In genomic region chr3:59472541-59472940, GRCh38 we compare ENCODE assay signal across 19 cellular contexts.
DNase-seq lines count a peak whose midpoint lies in the region; ATAC-seq and TF ChIP-seq lines count a peak whose summit lies in the region.
"Had no signal": no experiment of that assay in that cellular context is flagged by ENCODE, and none has a peak within 500 bp of the region (broad histone marks: within the 10 kb centered on the region; RNA-seq: fewer than 3 reads in every experiment).

No MANE protein-coding gene starts in this region.

- H3K27me3 ChIP-seq in adipocyte (replicated peaks; ENCODE audit: control insufficient read depth, insufficient read depth, low read length) (peaks cover 11% of the 10 kb centered on the region), esophagus squamous epithelium (no peaks in the 10 kb centered on the region), aorta (ENCODE audit: control insufficient read depth in 1 of 2, insufficient read depth in 2 of 2, low read length in 1 of 2) (no peaks in the 10 kb centered on the region)
- H3K27me3 ChIP-seq: MG63 had no signal

- H3K9ac ChIP-seq in adipocyte (ENCODE audit: low read length) = no peak overlapping the region

- peaks cover 6 to 13% of the 10 kb centered on the region in 2 donors for H3K9me3 Mint-ChIP-seq in activated T-cell treated with anti-CD3 and anti-CD28 coated beads, Interleukin-2, amount 50 U/mL, for 72 hours

- 86 to 96% methylated on average over 3 of the region's 3 CpGs for WGBS in esophagus squamous epithelium, 2 donors
- WGBS in aorta, 2 donors = 87 to 88% methylated on average over 3 of the region's 3 CpGs

- H3K4me1 ChIP-seq in adipocyte (ENCODE audit: control insufficient read depth, insufficient read depth, low read length) = no peaks in the 10 kb centered on the region
- no peaks in the 10 kb centered on the region for H3K4me1 ChIP-seq in esophagus squamous epithelium
- no peaks in the 10 kb centered on the region for H3K4me1 ChIP-seq in aorta (ENCODE audit: control insufficient read depth in 1 of 2, insufficient read depth in 2 of 2, low read length in 2 of 2)

- no peak for TF ChIP-seq CTCF in fibroblast of the aortic adventitia (IDR thresholded peaks at IDR 0.05; ENCODE audit: insufficient read depth, low read length)
- no peak for TF ChIP-seq CTCF in esophagus squamous epithelium (IDR thresholded peaks at IDR 0.05)

- no peak for TF ChIP-seq POLR2A in esophagus squamous epithelium (IDR thresholded peaks at IDR 0.05)

- H3K9me3 ChIP-seq in adipocyte (ENCODE audit: control insufficient read depth, low read length) (peaks cover 4% of the 10 kb centered on the region), esophagus squamous epithelium (no peaks in the 10 kb centered on the region), aorta (ENCODE audit: control insufficient read depth, low read length) (no peaks in the 10 kb centered on the region)

- ATAC-seq in aorta (ENCODE audit: low FRiP score) = no peak
- no peak for ATAC-seq in activated T-cell treated with anti-CD3 and anti-CD28 coated beads, Interleukin-2, amount 50 U/mL, for 72 hours (replicated peaks in 1 of 2)
- ATAC-seq: Panc1 had no signal

- no peak overlapping the region for H3K4me3 ChIP-seq in adipocyte (ENCODE audit: low read length)
- H3K4me3 ChIP-seq in fibroblast of the aortic adventitia (ENCODE audit: low read depth, low read length) = no peak overlapping the region
- no peak overlapping the region for H3K4me3 ChIP-seq in esophagus squamous epithelium
- H3K4me3 ChIP-seq in aorta (ENCODE audit: low read length in 2 of 2) = no peak overlapping the region
- H3K4me3 ChIP-seq: MG63 had no signal

- peaks cover 38% of the 10 kb centered on the region for H3K4me1 Mint-ChIP-seq in activated T-cell treated with anti-CD3 and anti-CD28 coated beads, Interleukin-2, amount 50 U/mL, for 72 hours (ENCODE audit: low read depth)

- H3K27ac Mint-ChIP-seq in activated T-cell treated with anti-CD3 and anti-CD28 coated beads, Interleukin-2, amount 50 U/mL, for 72 hours = no peak overlapping the region

- H3K36me3 ChIP-seq in adipocyte (ENCODE audit: control insufficient read depth, insufficient read depth, low read length, severe bottlenecking) = no peaks in the 10 kb centered on the region
- no peaks in the 10 kb centered on the region for H3K36me3 ChIP-seq in esophagus squamous epithelium
- H3K36me3 ChIP-seq in aorta (ENCODE audit: control insufficient read depth in 1 of 2, insufficient read depth in 2 of 2, low read length in 1 of 2) = no peaks in the 10 kb centered on the region
- H3K36me3 ChIP-seq: MG63 had no signal

- H3K4me3 Mint-ChIP-seq in activated T-cell treated with anti-CD3 and anti-CD28 coated beads, Interleukin-2, amount 50 U/mL, for 72 hours = no peak overlapping the region

- peak; percentile 29 for DNase-seq in GM03348 (ENCODE audit: low spot score)
- peak; percentile 12 for DNase-seq in adipocyte (ENCODE audit: low read depth)
- DNase-seq in fibroblast of the aortic adventitia (ENCODE audit: low read depth) = peak; percentile 14
- DNase-seq in Kasumi-1 (lab: John Stamatoyannopoulos, UW) = no peak
- DNase-seq in esophagus squamous epithelium (lab: John Stamatoyannopoulos, UW) = no peak
- DNase-seq in aorta = no peak
- DNase-seq in activated T-cell treated with anti-CD3 and anti-CD28 coated beads, Interleukin-2, amount 50 U/mL, for 72 hours = no peak
- DNase-seq: DMS153, DND-41, Karpas-422, MG63, NCI-H1105 treated with DMSO at 0.1 percent for 48 hours, NCI-H146, NCI-H2029, NCI-H2227 treated with DMSO at 0.1 percent for 48 hours, NCI-H510A, NCI-H69, SHP77 treated with DMSO at 0.1 percent for 48 hours had no signal

- no peaks in the 10 kb centered on the region for H3K27me3 Mint-ChIP-seq in activated T-cell treated with anti-CD3 and anti-CD28 coated beads, Interleukin-2, amount 50 U/mL, for 72 hours (ENCODE audit: low read depth)

- H3K36me3 Mint-ChIP-seq in activated T-cell treated with anti-CD3 and anti-CD28 coated beads, Interleukin-2, amount 50 U/mL, for 72 hours (ENCODE audit: insufficient read depth in 2 of 2) = peaks cover 11 to 18% of the 10 kb centered on the region in 2 donors

- intact Hi-C loops in esophagus squamous epithelium (cut with DNase I) = no loop called here
- intact Hi-C loops in aorta (cut with DNase I) = no loop called here

- H3K27ac ChIP-seq in esophagus squamous epithelium (no peak overlapping the region), aorta (ENCODE audit: low read depth in 1 of 2, low read length in 2 of 2) (no peak overlapping the region)

Comparison
In these comparisons a context has a peak if more than half of its experiments do, and no peak if none do; other contexts are left out.
1. DNase-seq: peak in GM03348 (single experiment), adipocyte (single experiment) and fibroblast of the aortic adventitia (single experiment); none in Kasumi-1 (0 of 2), esophagus squamous epithelium (single experiment), aorta (0 of 2) and activated T-cell treated with anti-CD3 and anti-CD28 coated beads, Interleukin-2, amount 50 U/mL, for 72 hours (0 of 2).